ENCODE assay signal across 26 cellular contexts in the genomic region with DNA sequence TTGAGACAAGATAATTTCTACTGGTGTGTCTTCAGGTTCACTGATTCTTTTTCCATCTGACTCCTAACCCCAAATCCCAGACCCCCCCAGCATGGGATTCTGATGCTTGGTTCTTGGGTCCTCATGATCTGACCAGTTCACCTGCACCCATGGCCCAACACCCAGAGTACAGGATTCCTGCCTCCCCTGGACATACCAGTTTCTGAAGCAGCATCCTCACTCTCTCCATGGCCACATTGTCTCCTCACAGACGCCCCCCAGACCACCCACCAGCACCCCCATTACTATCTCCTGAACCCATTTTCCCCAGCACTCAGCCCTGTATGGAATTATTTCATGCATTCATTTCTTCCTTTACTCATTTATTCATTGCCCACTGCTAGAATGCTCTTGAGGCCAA. TPM values are rescaled to one million over a fixed set of nuclear protein-coding genes. Genes with fewer than 3 reads are reported as not detected.
DNase-seq lines count a peak whose midpoint lies in the region; ATAC-seq and TF ChIP-seq lines count a peak whose summit lies in the region.
"Had no signal": no experiment of that assay in that cellular context is flagged by ENCODE, and none has a peak within 500 bp of the region (broad histone marks: within the 10 kb centered on the region; RNA-seq: fewer than 3 reads in every experiment).

No MANE protein-coding gene starts in this region.

- peaks cover 70% of the 10 kb centered on the region for H3K9me3 Mint-ChIP-seq in T-helper 1 cell treated with Interleukin-12 subunit alpha and Interleukin-12 subunit beta and Interleukin-4 antibody, amounts not matched to agents 30 μg/mL and 1 μg/mL, for 36 hours
- peaks cover 0 to 31% (median 5%) of the 10 kb centered on the region in 7 donors for H3K9me3 Mint-ChIP-seq in CD4-positive, CD25-positive, alpha-beta regulatory T cell
- H3K9me3 Mint-ChIP-seq in activated CD8-positive, alpha-beta T cell treated with anti-CD3 and anti-CD28 coated beads for 36 hours: peaks cover 37% of the 10 kb centered on the region
- H3K9me3 Mint-ChIP-seq in natural killer cell: peaks cover 2 to 10% of the 10 kb centered on the region in 2 donors

- H3K4me3 Mint-ChIP-seq in T-helper 1 cell treated with Interleukin-12 subunit alpha and Interleukin-12 subunit beta and Interleukin-4 antibody, amounts not matched to agents 30 μg/mL and 1 μg/mL, for 36 hours: peak overlapping the region; percentile 71
- H3K4me3 Mint-ChIP-seq in CD4-positive, CD25-positive, alpha-beta regulatory T cell: peak overlapping the region; percentile 64 to 86 (median 79)
- no peak overlapping the region for H3K4me3 Mint-ChIP-seq in activated CD8-positive, alpha-beta T cell treated with anti-CD3 and anti-CD28 coated beads for 36 hours
- H3K4me3 Mint-ChIP-seq in natural killer cell: peak overlapping the region; percentile 74
- H3K4me3 Mint-ChIP-seq: neural crest cell; stimulated activated memory B cell treated with anti-CD40 and anti-IgM and Interleukin-4, amounts not matched to agents 10 μg/mL and 1 μg/mL and 100 μg/mL, for 72 hours had no signal

- H3K4me3 ChIP-seq in CD4-positive, CD25-positive, alpha-beta regulatory T cell (ENCODE audit: low read depth, low read length): peak overlapping the region; percentile 66
- H3K4me3 ChIP-seq in heart left ventricle: no peak overlapping the region
- H3K4me3 ChIP-seq: thoracic aorta had no signal

- H3K27ac Mint-ChIP-seq in T-helper 1 cell treated with Interleukin-12 subunit alpha and Interleukin-12 subunit beta and Interleukin-4 antibody, amounts not matched to agents 30 μg/mL and 1 μg/mL, for 36 hours: peak overlapping the region; percentile 99
- H3K27ac Mint-ChIP-seq in CD4-positive, CD25-positive, alpha-beta regulatory T cell: peak overlapping the region; percentile 80 to 95 (median 87)
- peak overlapping the region; percentile 87 for H3K27ac Mint-ChIP-seq in activated CD8-positive, alpha-beta T cell treated with anti-CD3 and anti-CD28 coated beads for 36 hours
- peak overlapping the region; percentile 89 to 94 for H3K27ac Mint-ChIP-seq in natural killer cell
- H3K27ac Mint-ChIP-seq: stimulated activated memory B cell treated with anti-CD40 and anti-IgM and Interleukin-4, amounts not matched to agents 10 μg/mL and 1 μg/mL and 100 μg/mL, for 72 hours had no signal

- peaks cover 3% of the 10 kb centered on the region for H3K27me3 ChIP-seq in CD4-positive, CD25-positive, alpha-beta regulatory T cell (ENCODE audit: control insufficient read depth, insufficient read depth, low read length)
- peaks cover 0 to 8% (median 0%) of the 10 kb centered on the region in 9 donors for H3K27me3 ChIP-seq in heart left ventricle
- H3K27me3 ChIP-seq: foreskin keratinocyte had no signal

- no peak for TF ChIP-seq POLR2A in heart left ventricle (IDR thresholded peaks at IDR 0.05)

- DNase-seq in T-helper 1 cell: no peak
- DNase-seq in CD4-positive, CD25-positive, alpha-beta regulatory T cell: no peak
- no peak for DNase-seq in activated CD8-positive, alpha-beta T cell treated with anti-CD3 and anti-CD28 coated beads for 36 hours
- DNase-seq in natural killer cell: no peak
- no peak for DNase-seq in left cardiac atrium
- DNase-seq in heart left ventricle: no peak
- DNase-seq in middle frontal gyrus (ENCODE audit: extremely low spot score, low spot score): no peak
- DNase-seq: Caco-2, DND-41, foreskin keratinocyte, hippocampal formation, KG1, left ventricle myocardium superior, midbrain, NCI-H2171, NCI-H526 treated with DMSO at 0.1 percent for 48 hours, T1000 had no signal

- ATAC-seq in CD4-positive, CD25-positive, alpha-beta regulatory T cell (ENCODE audit: low read depth in 2 of 2): no peak
- no peak for ATAC-seq in activated CD8-positive, alpha-beta T cell treated with anti-CD3 and anti-CD28 coated beads for 36 hours
- ATAC-seq in natural killer cell (no peak), left cardiac atrium (no peak), heart left ventricle (no peak)
- ATAC-seq: foreskin keratinocyte; left ventricle myocardium superior; stimulated activated memory B cell treated with anti-CD40 and anti-IgM and Interleukin-4, amounts not matched to agents 10 μg/mL and 1 μg/mL and 100 μg/mL, for 72 hours had no signal

- no peaks in the 10 kb centered on the region for H3K36me3 ChIP-seq in CD4-positive, CD25-positive, alpha-beta regulatory T cell (ENCODE audit: control insufficient read depth, insufficient read depth, low read length)
- H3K36me3 ChIP-seq in heart left ventricle: no peaks in the 10 kb centered on the region
- H3K36me3 ChIP-seq: thoracic aorta had no signal

- peaks cover 24% of the 10 kb centered on the region for H3K4me1 ChIP-seq in CD4-positive, CD25-positive, alpha-beta regulatory T cell (ENCODE audit: control insufficient read depth, insufficient read depth, low read length, poor library complexity, severe bottlenecking)
- peaks cover 0 to 4% (median 0%) of the 10 kb centered on the region in 12 donors for H3K4me1 ChIP-seq in heart left ventricle
- H3K4me1 ChIP-seq: Caco-2, foreskin keratinocyte had no signal

- H3K4me1 Mint-ChIP-seq in T-helper 1 cell treated with Interleukin-12 subunit alpha and Interleukin-12 subunit beta and Interleukin-4 antibody, amounts not matched to agents 30 μg/mL and 1 μg/mL, for 36 hours (ENCODE audit: low read depth): peaks cover 59% of the 10 kb centered on the region
- peaks cover 11 to 47% (median 25%) of the 10 kb centered on the region in 4 donors for H3K4me1 Mint-ChIP-seq in CD4-positive, CD25-positive, alpha-beta regulatory T cell
- peaks cover 62% of the 10 kb centered on the region for H3K4me1 Mint-ChIP-seq in activated CD8-positive, alpha-beta T cell treated with anti-CD3 and anti-CD28 coated beads for 36 hours (ENCODE audit: low read depth)
- H3K4me1 Mint-ChIP-seq in natural killer cell: peaks cover 55 to 56% of the 10 kb centered on the region in 2 donors
- H3K4me1 Mint-ChIP-seq: stimulated activated memory B cell treated with anti-CD40 and anti-IgM and Interleukin-4, amounts not matched to agents 10 μg/mL and 1 μg/mL and 100 μg/mL, for 72 hours had no signal

- intact Hi-C loops in activated CD8-positive, alpha-beta T cell treated with anti-CD3 and anti-CD28 coated beads for 36 hours (cut with micrococcal nuclease): no loop called here
- intact Hi-C loops in natural killer cell (cut with micrococcal nuclease): loop anchor here (2.0 kb wide), 1 partner anchor 38 kb away; no protein-coding TSS in a partner anchor
- intact Hi-C loops in left cardiac atrium (cut with DNase I): no loop called here
- intact Hi-C loops in heart left ventricle (cut with DNase I): no loop called here

- peaks cover 5 to 19% of the 10 kb centered on the region in 2 experiments for H3K9me3 ChIP-seq in CD4-positive, CD25-positive, alpha-beta regulatory T cell (ENCODE audit: control insufficient read depth in 2 of 2, low read length in 2 of 2)
- peaks cover 0 to 17% (median 4%) of the 10 kb centered on the region in 12 donors for H3K9me3 ChIP-seq in heart left ventricle

- TF ChIP-seq CTCF in activated CD8-positive, alpha-beta T cell treated with anti-CD3 and anti-CD28 coated beads for 36 hours (IDR thresholded peaks at IDR 0.05): no peak
- TF ChIP-seq CTCF in natural killer cell (IDR thresholded peaks at IDR 0.05) (no peak), heart left ventricle (IDR thresholded peaks at IDR 0.05) (no peak)

- CTCF ChIA-PET in activated CD8-positive, alpha-beta T cell treated with anti-CD3 and anti-CD28 coated beads for 36 hours (lab: Charles Lee): no interaction called here

- peaks cover 63% of the 10 kb centered on the region for H3K36me3 Mint-ChIP-seq in T-helper 1 cell treated with Interleukin-12 subunit alpha and Interleukin-12 subunit beta and Interleukin-4 antibody, amounts not matched to agents 30 μg/mL and 1 μg/mL, for 36 hours (ENCODE audit: low read depth)
- peaks cover 8% of the 10 kb centered on the region for H3K36me3 Mint-ChIP-seq in CD4-positive, CD25-positive, alpha-beta regulatory T cell
- peaks cover 28% of the 10 kb centered on the region for H3K36me3 Mint-ChIP-seq in activated CD8-positive, alpha-beta T cell treated with anti-CD3 and anti-CD28 coated beads for 36 hours (ENCODE audit: low read depth)
- peaks cover 18% of the 10 kb centered on the region for H3K36me3 Mint-ChIP-seq in natural killer cell

- POLR2A ChIA-PET in activated CD8-positive, alpha-beta T cell treated with anti-CD3 and anti-CD28 coated beads for 36 hours (lab: Charles Lee): no interaction called here

- H3K27me3 Mint-ChIP-seq in T-helper 1 cell treated with Interleukin-12 subunit alpha and Interleukin-12 subunit beta and Interleukin-4 antibody, amounts not matched to agents 30 μg/mL and 1 μg/mL, for 36 hours (ENCODE audit: low read depth): peaks cover 14% of the 10 kb centered on the region
- H3K27me3 Mint-ChIP-seq in CD4-positive, CD25-positive, alpha-beta regulatory T cell: peaks cover 28% of the 10 kb centered on the region
- no peaks in the 10 kb centered on the region for H3K27me3 Mint-ChIP-seq in activated CD8-positive, alpha-beta T cell treated with anti-CD3 and anti-CD28 coated beads for 36 hours
- H3K27me3 Mint-ChIP-seq in natural killer cell (ENCODE audit: low read depth in 2 of 2): peaks cover 5 to 7% of the 10 kb centered on the region in 2 donors

- WGBS in heart left ventricle, 4 donors: 44 to 71% (median 64%) methylated on average over 1 of the region's 1 CpG

- no peak overlapping the region for H3K27ac ChIP-seq in CD4-positive, CD25-positive, alpha-beta regulatory T cell (ENCODE audit: insufficient read depth, low read length, poor library complexity, severe bottlenecking)
- H3K27ac ChIP-seq in heart left ventricle: peak overlapping the region in 1 of 12 donors; percentile 74
- H3K27ac ChIP-seq: 22Rv1, foreskin keratinocyte, thoracic aorta had no signal

RNA-seq across cellular contexts. Expression of gene KRTAP12-3, which starts 0.9 kb away (rescaled TPM):
- total RNA-seq in CD4-positive, CD25-positive, alpha-beta regulatory T cell: not detected
- polyA plus RNA-seq in CD4-positive, CD25-positive, alpha-beta regulatory T cell: not detected
- not detected for total RNA-seq in activated CD8-positive, alpha-beta T cell treated with anti-CD3 and anti-CD28 coated beads for 36 hours
- total RNA-seq in natural killer cell (1 to 10 TPM in 2 of 3 donors, not detected in 1; 1.0 to 1.1 TPM), left cardiac atrium (not detected), heart left ventricle (not detected)
- polyA plus RNA-seq in heart left ventricle: not detected
- total RNA-seq: Caco-2, cerebellum, epithelial cell of proximal tubule, foreskin keratinocyte, HT-29, left ventricle myocardium superior, neural crest cell, posterior vena cava, thoracic aorta had no signal
- polyA plus RNA-seq: foreskin keratinocyte had no signal

RNA-seq across cellular contexts. Expression of gene KRTAP12-4, which starts 2.4 kb away (rescaled TPM):
- not detected for total RNA-seq in CD4-positive, CD25-positive, alpha-beta regulatory T cell
- not detected for polyA plus RNA-seq in CD4-positive, CD25-positive, alpha-beta regulatory T cell
- not detected for total RNA-seq in activated CD8-positive, alpha-beta T cell treated with anti-CD3 and anti-CD28 coated beads for 36 hours
- total RNA-seq in natural killer cell (not detected), left cardiac atrium (not detected), heart left ventricle (not detected)
- not detected for polyA plus RNA-seq in heart left ventricle
- total RNA-seq: Caco-2, cerebellum, epithelial cell of proximal tubule, foreskin keratinocyte, HT-29, left ventricle myocardium superior, neural crest cell, posterior vena cava, thoracic aorta had no signal
- polyA plus RNA-seq: foreskin keratinocyte had no signal

RNA-seq across cellular contexts. Expression of gene KRTAP12-2, which starts 9.9 kb away (rescaled TPM):
- not detected for total RNA-seq in CD4-positive, CD25-positive, alpha-beta regulatory T cell
- not detected for polyA plus RNA-seq in CD4-positive, CD25-positive, alpha-beta regulatory T cell
- not detected for total RNA-seq in activated CD8-positive, alpha-beta T cell treated with anti-CD3 and anti-CD28 coated beads for 36 hours
- total RNA-seq in natural killer cell (not detected), left cardiac atrium (not detected), heart left ventricle (not detected)
- not detected for polyA plus RNA-seq in heart left ventricle
- total RNA-seq: Caco-2, cerebellum, epithelial cell of proximal tubule, foreskin keratinocyte, HT-29, left ventricle myocardium superior, neural crest cell, thoracic aorta had no signal
- polyA plus RNA-seq: foreskin keratinocyte had no signal

RNA-seq across cellular contexts. Expression of gene KRTAP10-11, which starts 10.7 kb away (rescaled TPM):
- total RNA-seq in CD4-positive, CD25-positive, alpha-beta regulatory T cell: not detected
- polyA plus RNA-seq in CD4-positive, CD25-positive, alpha-beta regulatory T cell: not detected
- not detected for total RNA-seq in activated CD8-positive, alpha-beta T cell treated with anti-CD3 and anti-CD28 coated beads for 36 hours
- not detected for total RNA-seq in natural killer cell
- total RNA-seq in left cardiac atrium: not detected
- not detected for total RNA-seq in heart left ventricle
- not detected for polyA plus RNA-seq in heart left ventricle
- total RNA-seq: Caco-2, cerebellum, epithelial cell of proximal tubule, foreskin keratinocyte, HT-29, left ventricle myocardium superior, neural crest cell, posterior vena cava, thoracic aorta had no signal
- polyA plus RNA-seq: foreskin keratinocyte had no signal

RNA-seq across cellular contexts. Expression of gene KRTAP10-10, which starts 19.7 kb away (rescaled TPM):
- total RNA-seq in CD4-positive, CD25-positive, alpha-beta regulatory T cell: not detected
- polyA plus RNA-seq in CD4-positive, CD25-positive, alpha-beta regulatory T cell: not detected
- not detected for total RNA-seq in activated CD8-positive, alpha-beta T cell treated with anti-CD3 and anti-CD28 coated beads for 36 hours
- total RNA-seq in natural killer cell (not detected), left cardiac atrium (not detected), heart left ventricle (not detected)
- polyA plus RNA-seq in heart left ventricle: not detected
- total RNA-seq: Caco-2, cerebellum, epithelial cell of proximal tubule, foreskin keratinocyte, HT-29, left ventricle myocardium superior, neural crest cell, posterior vena cava, thoracic aorta had no signal
- polyA plus RNA-seq: foreskin keratinocyte had no signal
